ENCODE assay signal across 8 cellular contexts in the genomic region with DNA sequence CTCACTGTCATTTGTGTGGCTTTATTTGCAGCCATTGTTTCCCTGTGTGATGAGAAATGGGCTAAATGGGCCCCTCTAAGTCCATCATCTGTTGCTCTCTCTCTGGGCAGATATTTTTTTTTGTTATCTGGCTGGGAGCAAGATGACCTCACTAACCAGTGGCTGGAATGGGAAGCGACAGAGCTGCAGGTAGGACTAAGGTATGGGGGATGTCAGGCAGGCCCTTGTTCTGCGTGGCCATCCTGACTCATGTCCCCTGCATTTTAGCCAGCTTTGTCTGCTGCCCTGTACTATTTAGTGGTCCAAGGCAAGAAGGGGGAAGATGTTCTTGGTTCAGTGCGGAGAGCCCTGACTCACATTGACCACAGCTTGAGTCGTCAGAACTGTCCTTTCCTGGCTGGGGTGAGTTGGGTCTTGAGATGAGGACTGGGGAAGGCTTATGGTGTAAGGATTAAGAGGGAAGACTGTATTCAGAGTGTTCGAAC. TPM values are rescaled to one million over a fixed set of nuclear protein-coding genes. Genes with fewer than 3 reads are reported as not detected.
DNase-seq lines count a peak whose midpoint lies in the region; ATAC-seq and TF ChIP-seq lines count a peak whose summit lies in the region.

No MANE protein-coding gene starts in this region.

- DNase-seq in AG04450 (ENCODE audit: low read depth, low spot score) (no peak), body of pancreas (no peak), mesenchymal stem cell (peak; percentile 35), putamen (ENCODE audit: low spot score) (no peak), Ammon's horn (ENCODE audit: low spot score) (no peak)
- no peak for DNase-seq in activated CD8-positive, alpha-beta memory T cell treated with anti-CD3 and anti-CD28 coated beads, Interleukin-2, amount 50 U/mL, for 4 hours

- ATAC-seq in body of pancreas: no peak
- ATAC-seq in HG03469 (IDR thresholded peaks at IDR 0.05; ENCODE audit: unreplicated experiment): no peak

- H3K4me3 ChIP-seq in AG04450 (ENCODE audit: low read depth, low read length) (peak overlapping the region; percentile 100), HUES6 (ENCODE audit: low read depth, low read length) (peak overlapping the region; percentile 90), body of pancreas (peak overlapping the region; percentile 96 to 98), mesenchymal stem cell (ENCODE audit: insufficient read depth in 1 of 2, low read depth in 1 of 2, low read length in 2 of 2) (peak overlapping the region in 1 of 2 experiments; percentile 89)

- intact Hi-C loops in body of pancreas (cut with DNase I): no loop called here

- H3K4me1 ChIP-seq in HUES6 (ENCODE audit: control insufficient read depth, insufficient read depth, low read length): peaks cover 4% of the 10 kb centered on the region; the same call in 1 of the 2 replicates
- H3K4me1 ChIP-seq in body of pancreas: peaks cover 15% of the 10 kb centered on the region
- peaks cover 12% of the 10 kb centered on the region for H3K4me1 ChIP-seq in mesenchymal stem cell (ENCODE audit: control insufficient read depth, insufficient read depth, low read depth, low read length)

- POLR2A ChIA-PET in AG04450 (lab: Yijun Ruan, JAX): no interaction called here

- H3K9ac ChIP-seq in HUES6 (ENCODE audit: low read length): no peak overlapping the region
- peak overlapping the region; percentile 99 for H3K9ac ChIP-seq in mesenchymal stem cell (ENCODE audit: low read length)

- no peak overlapping the region for H2BK12ac ChIP-seq in mesenchymal stem cell (ENCODE audit: low read length in 2 of 2)

- H2AFZ ChIP-seq in mesenchymal stem cell (ENCODE audit: low read depth, low read length): no peak overlapping the region

- TF ChIP-seq POLR2A in body of pancreas (IDR thresholded peaks at IDR 0.05): no peak

- H3K36me3 ChIP-seq in HUES6 (ENCODE audit: control insufficient read depth, insufficient read depth, low read length) (peaks cover 45% of the 10 kb centered on the region), body of pancreas (replicated peaks in 1 of 2; ENCODE audit: insufficient read depth in 1 of 2, low read depth in 2 of 2) (peaks cover 9 to 18% of the 10 kb centered on the region in 2 donors), mesenchymal stem cell (ENCODE audit: control insufficient read depth in 1 of 2, insufficient read depth in 2 of 2, low read depth in 1 of 2, low read length in 2 of 2) (peaks cover 23 to 40% of the 10 kb centered on the region in 2 experiments)

- H3K79me1 ChIP-seq in mesenchymal stem cell (replicated peaks; ENCODE audit: low read length, poor library complexity, severe bottlenecking): peaks cover 12% of the 10 kb centered on the region

- CTCF ChIA-PET in AG04450 (lab: Charles Lee): interaction anchor here (0.7 to 1.1 kb wide), 2 partner anchors 26 to 31 kb away, joined by 3 to 4 read pairs; no protein-coding TSS in a partner anchor

- H3K4ac ChIP-seq in mesenchymal stem cell (ENCODE audit: low read depth in 1 of 2, low read length in 2 of 2): no peak overlapping the region

- no peak overlapping the region for H3K23ac ChIP-seq in mesenchymal stem cell (ENCODE audit: low read length in 2 of 2)

- H2BK15ac ChIP-seq in mesenchymal stem cell (ENCODE audit: low read depth, poor library complexity, severe bottlenecking): no peak overlapping the region

- no peak overlapping the region for H3K18ac ChIP-seq in mesenchymal stem cell (ENCODE audit: low read depth in 1 of 2, low read length in 2 of 2)

- no peaks in the 10 kb centered on the region for H3K27me3 ChIP-seq in AG04450 (ENCODE audit: control insufficient read depth, insufficient read depth, low read length)
- no peaks in the 10 kb centered on the region for H3K27me3 ChIP-seq in HUES6 (ENCODE audit: control insufficient read depth, insufficient read depth, low read length)
- H3K27me3 ChIP-seq in body of pancreas: no peaks in the 10 kb centered on the region
- H3K27me3 ChIP-seq in mesenchymal stem cell (ENCODE audit: control insufficient read depth in 1 of 2, insufficient read depth in 1 of 2, low read length in 2 of 2): no peaks in the 10 kb centered on the region

- peak overlapping the region; percentile 84 for H3K4me2 ChIP-seq in mesenchymal stem cell (ENCODE audit: low read length, poor library complexity, severe bottlenecking)

- WGBS in body of pancreas, 2 donors: 54 to 55% methylated on average over 5 of the region's 5 CpGs
- 79% methylated on average over 4 of the region's 5 CpGs for WGBS in mesenchymal stem cell

- no peak overlapping the region for H4K91ac ChIP-seq in mesenchymal stem cell (ENCODE audit: low read length)

- H4K8ac ChIP-seq in mesenchymal stem cell (ENCODE audit: low read length): no peak overlapping the region

- H3K27ac ChIP-seq in AG04450 (ENCODE audit: low read depth, low read length): no peak overlapping the region
- no peak overlapping the region for H3K27ac ChIP-seq in HUES6 (ENCODE audit: low read depth, low read length)
- H3K27ac ChIP-seq in body of pancreas: peak overlapping the region in 3 of 4 donors; percentile 65 to 82 (median 72)
- no peak overlapping the region for H3K27ac ChIP-seq in mesenchymal stem cell (ENCODE audit: low read length, poor library complexity, severe bottlenecking)

- no peak for TF ChIP-seq CTCF in AG04450 (IDR thresholded peaks at IDR 0.05; ENCODE audit: low read depth, low read length)
- no peak for TF ChIP-seq CTCF in body of pancreas (IDR thresholded peaks at IDR 0.05)

- no peaks in the 10 kb centered on the region; the same call in 1 of the 2 replicates for H3K9me3 ChIP-seq in AG04450 (ENCODE audit: control insufficient read depth, insufficient read depth, low read length)
- no peaks in the 10 kb centered on the region for H3K9me3 ChIP-seq in HUES6 (ENCODE audit: control insufficient read depth, insufficient read depth, low read depth, low read length)
- H3K9me3 ChIP-seq in body of pancreas: no peaks in the 10 kb centered on the region
- no peaks in the 10 kb centered on the region for H3K9me3 ChIP-seq in mesenchymal stem cell (ENCODE audit: control insufficient read depth, low read length)

- H2AK5ac ChIP-seq in mesenchymal stem cell (ENCODE audit: low read length, severe bottlenecking): no peak overlapping the region

- no peak overlapping the region for H2BK120ac ChIP-seq in mesenchymal stem cell (ENCODE audit: low read depth, low read length)

- no peak overlapping the region for H3K14ac ChIP-seq in mesenchymal stem cell (ENCODE audit: low read length in 2 of 2)

- no peak overlapping the region for H2BK5ac ChIP-seq in mesenchymal stem cell (ENCODE audit: low read depth, low read length, poor library complexity, severe bottlenecking)

RNA-seq across cellular contexts. Expression of a gene that starts 1.3 kb away (rescaled TPM):
- 236 and 252 TPM in 2 replicates for polyA plus RNA-seq in AG04450 (2011; rRNA removed)
- 230 and 259 TPM in 2 replicates for polyA minus RNA-seq in AG04450 (2011; rRNA and poly(A)+ RNA removed)
- total RNA-seq in body of pancreas: 100 to 1,000 TPM in 1 of 2 donors, 10 to 100 TPM in 1; 61.7 to 103 TPM
- 410 TPM for polyA plus RNA-seq in mesenchymal stem cell (2013, experiment 1 of 2)
- 418 TPM for polyA plus RNA-seq in mesenchymal stem cell (2013, experiment 2 of 2)

RNA-seq across cellular contexts. Expression of a gene that starts 9.5 kb away (rescaled TPM):
- polyA plus RNA-seq in AG04450 (2011; rRNA removed): 1.2 TPM in 2 replicates
- polyA minus RNA-seq in AG04450 (2011; rRNA and poly(A)+ RNA removed): 0.39 and 1.2 TPM in 2 replicates
- total RNA-seq in body of pancreas: 10 to 100 TPM in 1 of 2 donors, not detected in 1; 18.9 TPM
- polyA plus RNA-seq in mesenchymal stem cell (2013, experiment 1 of 2): 0.07 TPM
- 0.12 TPM for polyA plus RNA-seq in mesenchymal stem cell (2013, experiment 2 of 2)

RNA-seq across cellular contexts. Expression of a gene that starts 29.6 kb away (rescaled TPM):
- 8.3 and 9.7 TPM in 2 replicates for polyA plus RNA-seq in AG04450 (2011; rRNA removed)
- polyA minus RNA-seq in AG04450 (2011; rRNA and poly(A)+ RNA removed): 16.6 and 16.9 TPM in 2 replicates
- 1 to 10 TPM in 1 of 2 donors, not detected in 1; 1.0 TPM for total RNA-seq in body of pancreas
- polyA plus RNA-seq in mesenchymal stem cell (2013, experiment 1 of 2): 4.8 TPM
- 3.2 TPM for polyA plus RNA-seq in mesenchymal stem cell (2013, experiment 2 of 2)

RNA-seq across cellular contexts. Expression of a gene that starts 31.1 kb away (rescaled TPM):
- 64.9 and 69.0 TPM in 2 replicates for polyA plus RNA-seq in AG04450 (2011; rRNA removed)
- 28.6 and 30.8 TPM in 2 replicates for polyA minus RNA-seq in AG04450 (2011; rRNA and poly(A)+ RNA removed)
- 10 to 100 TPM in 1 of 2 donors, 1 to 10 TPM in 1; 7.3 to 12.7 TPM for total RNA-seq in body of pancreas
- 43.7 TPM for polyA plus RNA-seq in mesenchymal stem cell (2013, experiment 1 of 2)
- 45.0 TPM for polyA plus RNA-seq in mesenchymal stem cell (2013, experiment 2 of 2)

RNA-seq across cellular contexts. Expression of a gene that starts 33.4 kb away (rescaled TPM):
- polyA plus RNA-seq in AG04450 (2011; rRNA removed): 3.3 and 4.9 TPM in 2 replicates
- 7.4 and 7.5 TPM in 2 replicates for polyA minus RNA-seq in AG04450 (2011; rRNA and poly(A)+ RNA removed)
- 10 to 100 TPM; 22.7 to 30.6 TPM for total RNA-seq in body of pancreas
- 44.2 TPM for polyA plus RNA-seq in mesenchymal stem cell (2013, experiment 1 of 2)
- polyA plus RNA-seq in mesenchymal stem cell (2013, experiment 2 of 2): 40.9 TPM

Comparison
In these comparisons a context has a peak if more than half of its experiments do, and no peak if none do; other contexts are left out.
1. H3K27ac ChIP-seq: peak in body of pancreas (3 of 4); none in AG04450 (single experiment), HUES6 (single experiment) and mesenchymal stem cell (single experiment).